ENCODE assay signal across 8 cellular contexts in genomic region chr1:233281711-233282581, GRCh38. TPM values are rescaled to one million over a fixed set of nuclear protein-coding genes. Genes with fewer than 3 reads are reported as not detected.
A peak's percentile ranks its signal among the peaks of the same experiment; 100 is the strongest.
DNase-seq lines count a peak whose midpoint lies in the region; ATAC-seq and TF ChIP-seq lines count a peak whose summit lies in the region.

No MANE protein-coding gene starts in this region.

- DNase-seq in AG08395 (ENCODE audit: low spot score) (peak; percentile 46), thyroid gland (no peak), DMS 273 (lab: John Stamatoyannopoulos, UW; ENCODE audit: unreplicated experiment) (no peak), amniotic stem cell (lab: John Stamatoyannopoulos, UW) (no peak)
- DNase-seq in activated CD4-positive, alpha-beta T cell treated with anti-CD3 and anti-CD28 coated beads for 48 hours = peak; percentile 24
- DNase-seq in natural killer cell treated with Interleukin-12 subunit alpha and Interleukin-12 subunit beta and Interleukin-15 and Interleukin-18, amount 100 ng/mL, for 72 hours (ENCODE audit: low spot score) = no peak

- H3K9me3 ChIP-seq in thyroid gland = no peaks in the 10 kb centered on the region

- no peak for TF ChIP-seq POLR2A in thyroid gland (IDR thresholded peaks at IDR 0.05)

- intact Hi-C loops in thyroid gland (cut with DNase I) = no loop called here

- ATAC-seq in GM19023 (IDR thresholded peaks at IDR 0.05; ENCODE audit: unreplicated experiment) (peak; percentile 83), HG03095 (IDR thresholded peaks at IDR 0.05; ENCODE audit: unreplicated experiment) (peak; percentile 87)
- ATAC-seq in natural killer cell treated with Interleukin-12 subunit alpha and Interleukin-12 subunit beta and Interleukin-15 and Interleukin-18, amount 100 ng/mL, for 72 hours = peak; percentile 40 to 71

- no peaks in the 10 kb centered on the region for H3K27me3 ChIP-seq in thyroid gland

- no peaks in the 10 kb centered on the region for H3K36me3 Mint-ChIP-seq in natural killer cell treated with Interleukin-12 subunit alpha and Interleukin-12 subunit beta and Interleukin-15 and Interleukin-18, amount 100 ng/mL, for 72 hours

- H3K4me3 ChIP-seq in thyroid gland (replicated peaks in 1 of 3) = no peak overlapping the region

- no peaks in the 10 kb centered on the region for H3K27me3 Mint-ChIP-seq in natural killer cell treated with Interleukin-12 subunit alpha and Interleukin-12 subunit beta and Interleukin-15 and Interleukin-18, amount 100 ng/mL, for 72 hours

- H3K27ac ChIP-seq in thyroid gland = no peak overlapping the region

- H3K4me1 ChIP-seq in thyroid gland = no peaks in the 10 kb centered on the region

- H3K9me3 Mint-ChIP-seq in natural killer cell treated with Interleukin-12 subunit alpha and Interleukin-12 subunit beta and Interleukin-15 and Interleukin-18, amount 100 ng/mL, for 72 hours = no peaks in the 10 kb centered on the region

- H3K27ac Mint-ChIP-seq in natural killer cell treated with Interleukin-12 subunit alpha and Interleukin-12 subunit beta and Interleukin-15 and Interleukin-18, amount 100 ng/mL, for 72 hours = peak overlapping the region; percentile 48 to 68

- H3K4me1 Mint-ChIP-seq in natural killer cell treated with Interleukin-12 subunit alpha and Interleukin-12 subunit beta and Interleukin-15 and Interleukin-18, amount 100 ng/mL, for 72 hours (ENCODE audit: low read depth in 2 of 2) = peaks cover 12 to 24% of the 10 kb centered on the region in 2 donors

- no peak for TF ChIP-seq CTCF in thyroid gland (IDR thresholded peaks at IDR 0.05)

- WGBS in thyroid gland, 2 donors = 76 to 79% methylated on average over 8 of the region's 8 CpGs

- peak overlapping the region; percentile 83 for H3K4me3 Mint-ChIP-seq in natural killer cell treated with Interleukin-12 subunit alpha and Interleukin-12 subunit beta and Interleukin-15 and Interleukin-18, amount 100 ng/mL, for 72 hours

- H3K36me3 ChIP-seq in thyroid gland = no peaks in the 10 kb centered on the region

RNA-seq across cellular contexts. Expression of gene PCNX2, which starts 13.6 kb away (rescaled TPM):
- total RNA-seq in natural killer cell treated with Interleukin-12 subunit alpha and Interleukin-12 subunit beta and Interleukin-15 and Interleukin-18, amount 100 ng/mL, for 72 hours = 10 to 100 TPM in 1 of 2 donors, 1 to 10 TPM in 1; 7.1 to 30.8 TPM
- total RNA-seq in thyroid gland = 10 to 100 TPM; 12.1 to 35.1 (median 15.8) TPM

RNA-seq across cellular contexts. Expression of gene MAP3K21, which starts 45.6 kb away (rescaled TPM):
- total RNA-seq in natural killer cell treated with Interleukin-12 subunit alpha and Interleukin-12 subunit beta and Interleukin-15 and Interleukin-18, amount 100 ng/mL, for 72 hours = 1 to 10 TPM in 1 of 2 donors, under 1 TPM in 1; 0.64 to 3.0 TPM
- 10 to 100 TPM in 1 of 4 donors, 1 to 10 TPM in 3; 6.4 to 12.4 (median 9.0) TPM for total RNA-seq in thyroid gland

Comparison
In these comparisons a context has a peak if more than half of its experiments do, and no peak if none do; other contexts are left out.
1. DNase-seq: peak in AG08395 (single experiment) and activated CD4-positive, alpha-beta T cell treated with anti-CD3 and anti-CD28 coated beads for 48 hours (single experiment); none in natural killer cell treated with Interleukin-12 subunit alpha and Interleukin-12 subunit beta and Interleukin-15 and Interleukin-18, amount 100 ng/mL, for 72 hours (single experiment), thyroid gland (0 of 2), DMS 273 (single experiment) and amniotic stem cell (single experiment).
2. Peak in every context shown above with its lines, with median percentiles within 50 percentile points of each other: ATAC-seq.